ENCODE assay signal across 2 cellular contexts in genomic region chr7:143382791-143383641, GRCh38.
TF ChIP-seq lines count a peak whose summit lies in the region.

No MANE protein-coding gene starts in this region.

TF ChIP-seq in HEK293, 187 proteins besides CTCF, POLR2A, EP300 and RAD21:
- TF ChIP-seq ZNF473 (tag by site-specific recombination; IDR thresholded peaks at IDR 0.05) (no peak), ZNF521 (tag by site-specific recombination; IDR thresholded peaks at IDR 0.05) (no peak), ZNF138 (tag by site-specific recombination; IDR thresholded peaks at IDR 0.05; ENCODE audit: borderline replicate concordance) (no peak), ZNF175 (tag by site-specific recombination; IDR thresholded peaks at IDR 0.05) (no peak), ATF2 (tag by site-specific recombination; IDR thresholded peaks at IDR 0.05; ENCODE audit: low read depth) (no peak), ZNF394 (tag by site-specific recombination; IDR thresholded peaks at IDR 0.05; ENCODE audit: borderline replicate concordance) (0 out of 2 replicates have a peak, but pooled peaks have one; percentile 16), ZNF600 (tag by site-specific recombination; IDR thresholded peaks at IDR 0.05) (0 out of 2 replicates have a peak, but pooled peaks have one; percentile 28), ZNF530 (tag by site-specific recombination; IDR thresholded peaks at IDR 0.05; ENCODE audit: low read depth) (no peak)

TF ChIP-seq in K562, 482 proteins besides CTCF, POLR2A, EP300 and RAD21:
- TF ChIP-seq ZNF655 (CRISPR knock-in tag; IDR thresholded peaks at IDR 0.05) (no peak), ZBTB49 (CRISPR knock-in tag; IDR thresholded peaks at IDR 0.05; ENCODE audit: borderline replicate concordance) (0 out of 2 replicates have a peak, but pooled peaks have one; percentile 17), POLR2G (IDR thresholded peaks at IDR 0.05; ENCODE audit: low read depth, low read length) (peak; percentile 65), RBFOX2 (IDR thresholded peaks at IDR 0.05; ENCODE audit: low read depth, low read length) (peak; percentile 41; the same call in 1 of the 2 replicates), SP1 (CRISPR knock-in tag; IDR thresholded peaks at IDR 0.05) (0 out of 2 replicates have a peak, but pooled peaks have one; percentile 2)
